ENCODE assay signal across 8 cellular contexts in the genomic region with DNA sequence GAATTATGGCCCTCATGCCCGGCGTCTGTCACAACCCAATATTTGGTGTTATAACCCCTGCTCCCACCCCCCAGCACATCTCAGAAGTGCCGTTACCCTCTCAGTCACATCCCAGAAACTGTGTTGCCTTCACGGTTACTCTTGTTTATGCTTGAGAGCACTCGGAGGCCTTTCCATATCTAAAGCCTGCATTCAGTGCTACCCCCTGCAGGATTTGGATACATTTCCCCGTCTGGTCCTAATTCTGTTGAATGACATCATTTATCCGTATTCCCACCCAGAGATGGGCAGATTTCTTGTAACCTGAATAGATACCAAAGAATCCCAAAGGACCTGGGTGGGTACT. TPM values are rescaled to one million over a fixed set of nuclear protein-coding genes. Genes with fewer than 3 reads are reported as not detected.
A peak's percentile ranks its signal among the peaks of the same experiment; 100 is the strongest.
DNase-seq lines count a peak whose midpoint lies in the region; ATAC-seq and TF ChIP-seq lines count a peak whose summit lies in the region.

No MANE protein-coding gene starts in this region.

- H3K36me3 Mint-ChIP-seq in activated naive CD8-positive, alpha-beta T cell treated with anti-CD3 and anti-CD28 coated beads, Interleukin-2, amount 50 U/mL, for 24 hours (ENCODE audit: low read depth) = no peaks in the 10 kb centered on the region

- H3K36me3 ChIP-seq in iPS-18a (ENCODE audit: control insufficient read depth, low read depth, low read length) (no peaks in the 10 kb centered on the region), spleen (no peaks in the 10 kb centered on the region)

- peaks cover 4% of the 10 kb centered on the region for H3K27me3 Mint-ChIP-seq in activated naive CD8-positive, alpha-beta T cell treated with anti-CD3 and anti-CD28 coated beads, Interleukin-2, amount 50 U/mL, for 24 hours

- H3K27me3 ChIP-seq in iPS-18a (ENCODE audit: control insufficient read depth, insufficient read depth, low read length) (peaks cover 6% of the 10 kb centered on the region), spleen (replicated peaks in 1 of 7) (no peaks in the 10 kb centered on the region)

- intact Hi-C loops in spleen (cut with DNase I; ENCODE audit: low total_unique reads) = no loop called here

- peak in 1 of 11 experiments; percentile 23 for TF ChIP-seq CTCF in spleen (IDR thresholded peaks at IDR 0.05 in 8 of 11, conservative IDR thresholded peaks at IDR 0.05 in 3 of 11)

- peaks cover 31% of the 10 kb centered on the region for H3K4me1 Mint-ChIP-seq in activated naive CD8-positive, alpha-beta T cell treated with anti-CD3 and anti-CD28 coated beads, Interleukin-2, amount 50 U/mL, for 24 hours

- peak overlapping the region; percentile 80 for H3K4me3 Mint-ChIP-seq in activated naive CD8-positive, alpha-beta T cell treated with anti-CD3 and anti-CD28 coated beads, Interleukin-2, amount 50 U/mL, for 24 hours

- peak overlapping the region; percentile 95 for H3K27ac Mint-ChIP-seq in activated naive CD8-positive, alpha-beta T cell treated with anti-CD3 and anti-CD28 coated beads, Interleukin-2, amount 50 U/mL, for 24 hours

- peak overlapping the region; percentile 98 for H3K9ac ChIP-seq in iPS-18a (ENCODE audit: low read length)

- no peaks in the 10 kb centered on the region for H3K9me3 Mint-ChIP-seq in activated naive CD8-positive, alpha-beta T cell treated with anti-CD3 and anti-CD28 coated beads, Interleukin-2, amount 50 U/mL, for 24 hours

- TF ChIP-seq POLR2A in spleen (IDR thresholded peaks at IDR 0.05) = no peak

- peak; percentile 88 for DNase-seq in DMS 273 (lab: John Stamatoyannopoulos, UW; ENCODE audit: unreplicated experiment)
- DNase-seq in Jurkat, Clone E6-1 (ENCODE audit: low read depth, low spot score) = no peak
- DNase-seq in activated naive CD8-positive, alpha-beta T cell treated with anti-CD3 and anti-CD28 coated beads, Interleukin-2, amount 50 U/mL, for 24 hours = no peak
- DNase-seq in spleen = no peak
- DNase-seq in HuH-7 (ENCODE audit: low spot score) = no peak

- peak overlapping the region; percentile 64 for H3K4me3 ChIP-seq in Jurkat, Clone E6-1 (ENCODE audit: low read length)
- peak overlapping the region; percentile 89 for H3K4me3 ChIP-seq in iPS-18a (ENCODE audit: low read length)
- H3K4me3 ChIP-seq in spleen = peak overlapping the region; percentile 8 to 70 (median 24)

- peak overlapping the region; percentile 96 for H3K27ac ChIP-seq in iPS-18a (ENCODE audit: low read length)
- peak overlapping the region; percentile 77 to 97 (median 90) for H3K27ac ChIP-seq in spleen

- WGBS in spleen, 5 donors = 10 to 17% (median 13%) methylated on average over 7 of the region's 7 CpGs

- peaks cover 13% of the 10 kb centered on the region for H3K4me1 ChIP-seq in iPS-18a (ENCODE audit: control insufficient read depth, low read depth, low read length)
- peaks cover 15 to 38% (median 24%) of the 10 kb centered on the region in 6 donors for H3K4me1 ChIP-seq in spleen

- no peak for ATAC-seq in activated naive CD8-positive, alpha-beta T cell treated with anti-CD3 and anti-CD28 coated beads, Interleukin-2, amount 50 U/mL, for 24 hours
- ATAC-seq in GM18907 (IDR thresholded peaks at IDR 0.05; ENCODE audit: unreplicated experiment) (no peak), HG03108 (IDR thresholded peaks at IDR 0.05; ENCODE audit: unreplicated experiment) (no peak)

- H3K9me3 ChIP-seq in iPS-18a (ENCODE audit: control insufficient read depth, low read depth, low read length) (no peaks in the 10 kb centered on the region), spleen (no peaks in the 10 kb centered on the region)

RNA-seq across cellular contexts. Expression of gene FOS, which starts 19.1 kb away (rescaled TPM):
- 1.4 TPM for polyA plus RNA-seq in Jurkat, Clone E6-1 (2012; ENCODE audit: insufficient read depth, insufficient read length)
- total RNA-seq in spleen = 100 to 1,000 TPM in 5 of 7 donors, 10 to 100 TPM in 2; 46.0 to 414 (median 192) TPM
- polyA plus RNA-seq in spleen = 10 to 100 TPM; 18.8 to 32.9 (median 20.2) TPM

Comparison
In these comparisons a context has a peak if more than half of its experiments do, and no peak if none do; other contexts are left out.
1. H3K4me3 ChIP-seq: peak in every context shown above with its lines; median percentile 89 in iPS-18a; 64 in Jurkat, Clone E6-1; 24 in spleen.